ENCODE assay signal across 8 cellular contexts in genomic region chr6:147507162-147508072, GRCh38. TPM values are rescaled to one million over a fixed set of nuclear protein-coding genes. Genes with fewer than 3 reads are reported as not detected.
DNase-seq lines count a peak whose midpoint lies in the region; ATAC-seq, FAIRE-seq and TF ChIP-seq lines count a peak whose summit lies in the region.

No MANE protein-coding gene starts in this region.

- 2% methylated on average over 46 of the region's 57 CpGs for WGBS in hepatocyte (ENCODE audit: low lambda C conversion rate, missing lambda C conversion rate)

- DNase-seq in GM12892 (ENCODE audit: insufficient read length): peak; percentile 9
- peak; percentile 1 for DNase-seq in activated naive CD8-positive, alpha-beta T cell treated with anti-CD3 and anti-CD28 coated beads for 36 hours
- DNase-seq in hepatocyte (ENCODE audit: low spot score): peak; percentile 34

- no peaks in the 10 kb centered on the region for H3K9me2 ChIP-seq in hepatocyte (replicated peaks; ENCODE audit: insufficient read depth)

- H3K36me3 ChIP-seq in KMS-11 (ENCODE audit: insufficient read depth) (no peaks in the 10 kb centered on the region), hepatocyte (replicated peaks; ENCODE audit: insufficient read depth, low read depth) (no peaks in the 10 kb centered on the region), skeletal muscle satellite cell (ENCODE audit: insufficient read depth, low read length) (no peaks in the 10 kb centered on the region)

- TF ChIP-seq CTCF in KMS-11 (conservative IDR thresholded peaks at IDR 0.05; ENCODE audit: low read depth, low read length) (no peak), hepatocyte (IDR thresholded peaks at IDR 0.05; ENCODE audit: poor library complexity) (no peak)

- H2AFZ ChIP-seq in KMS-11 (ENCODE audit: low read depth) (peak overlapping the region; percentile 89), hepatocyte (peak overlapping the region; percentile 46)

- no peaks in the 10 kb centered on the region for H3K9me3 Mint-ChIP-seq in activated naive CD8-positive, alpha-beta T cell treated with anti-CD3 and anti-CD28 coated beads for 36 hours

- H3K79me2 ChIP-seq in KMS-11 (ENCODE audit: insufficient read depth, low read depth): no peaks in the 10 kb centered on the region
- H3K79me2 ChIP-seq in hepatocyte: peaks cover 27% of the 10 kb centered on the region

- H3K4me1 ChIP-seq in KMS-11 (ENCODE audit: low read depth, poor library complexity, severe bottlenecking) (peaks cover 8% of the 10 kb centered on the region), hepatocyte (ENCODE audit: insufficient read depth) (peaks cover 14% of the 10 kb centered on the region), skeletal muscle satellite cell (ENCODE audit: control insufficient read depth, insufficient read depth, low read length) (peaks cover 8% of the 10 kb centered on the region)

- TF ChIP-seq POLR2A in GM12892 (IDR thresholded peaks at IDR 0.05; ENCODE audit: low read depth, low read length): no peak

- H3K27ac Mint-ChIP-seq in activated naive CD8-positive, alpha-beta T cell treated with anti-CD3 and anti-CD28 coated beads for 36 hours: no peak overlapping the region

- peak overlapping the region; percentile 67 for H3K4me3 Mint-ChIP-seq in activated naive CD8-positive, alpha-beta T cell treated with anti-CD3 and anti-CD28 coated beads for 36 hours

- no peak for ATAC-seq in HG03457 (IDR thresholded peaks at IDR 0.05; ENCODE audit: unreplicated experiment)
- no peak for ATAC-seq in HG02588 (IDR thresholded peaks at IDR 0.05; ENCODE audit: unreplicated experiment)
- ATAC-seq in HG03097 (IDR thresholded peaks at IDR 0.05; ENCODE audit: low FRiP score, unreplicated experiment): no peak

- H3K4me2 ChIP-seq in KMS-11 (peak overlapping the region; percentile 90), hepatocyte (peak overlapping the region; percentile 96), skeletal muscle satellite cell (ENCODE audit: low read length) (peak overlapping the region; percentile 100)

- peaks cover 9% of the 10 kb centered on the region for H3K4me1 Mint-ChIP-seq in activated naive CD8-positive, alpha-beta T cell treated with anti-CD3 and anti-CD28 coated beads for 36 hours

- FAIRE-seq in GM12892 (lab: Jason Lieb, UNC): no peak

- no peaks in the 10 kb centered on the region for H3K36me3 Mint-ChIP-seq in activated naive CD8-positive, alpha-beta T cell treated with anti-CD3 and anti-CD28 coated beads for 36 hours

- no peaks in the 10 kb centered on the region for H3K9me3 ChIP-seq in hepatocyte (ENCODE audit: low read depth)
- no peaks in the 10 kb centered on the region for H3K9me3 ChIP-seq in skeletal muscle satellite cell (replicated peaks; ENCODE audit: low read length)

- no peaks in the 10 kb centered on the region for H3K27me3 ChIP-seq in KMS-11 (ENCODE audit: insufficient read depth, low read depth)
- no peaks in the 10 kb centered on the region for H3K27me3 ChIP-seq in hepatocyte
- H3K27me3 ChIP-seq in skeletal muscle satellite cell (ENCODE audit: control insufficient read depth, insufficient read depth, low read length): peaks cover 11% of the 10 kb centered on the region

- H3K4me3 ChIP-seq in KMS-11 (IDR thresholded peaks at IDR 0.05; ENCODE audit: insufficient read depth, low read depth, low read length) (no peak overlapping the region), hepatocyte (peak overlapping the region; percentile 90), skeletal muscle satellite cell (ENCODE audit: low read length) (peak overlapping the region; percentile 95)

- H3K27ac ChIP-seq in KMS-11 (no peak overlapping the region), hepatocyte (peak overlapping the region; percentile 45)

- H4K20me1 ChIP-seq in KMS-11 (ENCODE audit: insufficient read depth) (no peaks in the 10 kb centered on the region), hepatocyte (ENCODE audit: insufficient read depth, poor library complexity, severe bottlenecking) (peaks cover 6% of the 10 kb centered on the region)

- no peak overlapping the region for H3K9ac ChIP-seq in KMS-11
- peak overlapping the region; percentile 82 for H3K9ac ChIP-seq in skeletal muscle satellite cell (ENCODE audit: low read depth, low read length)

- peaks cover 80% of the 10 kb centered on the region for H3K27me3 Mint-ChIP-seq in activated naive CD8-positive, alpha-beta T cell treated with anti-CD3 and anti-CD28 coated beads for 36 hours

RNA-seq across cellular contexts. Expression of gene SAMD5, which starts 1.1 kb away (rescaled TPM):
- not detected for polyA plus RNA-seq in GM12892 (2012; ENCODE audit: missing spikeins)
- not detected for total RNA-seq in activated naive CD8-positive, alpha-beta T cell treated with anti-CD3 and anti-CD28 coated beads for 36 hours
- 11.2 and 12.6 TPM in 2 replicates for total RNA-seq in hepatocyte
- polyA plus RNA-seq in hepatocyte: 1.9 and 3.6 TPM in 2 replicates
- under 0.01 and 0.22 TPM in 2 replicates for total RNA-seq in skeletal muscle satellite cell (2012; rRNA removed)

Comparison
In these comparisons a context has a peak if more than half of its experiments do, and no peak if none do; other contexts are left out.
1. RNA of gene SAMD5, which starts 1.1 kb away (total RNA-seq): 11.2 to 12.6 TPM in hepatocyte; not detected in activated naive CD8-positive, alpha-beta T cell treated with anti-CD3 and anti-CD28 coated beads for 36 hours; every median in the first group is over 10 times any median in the second.
2. Peak in every context shown above with its lines, with median percentiles within 50 percentile points of each other: DNase-seq and H3K4me2 ChIP-seq.